Comparison of ENCODE assay signal across 10 cellular contexts in the genomic region with DNA sequence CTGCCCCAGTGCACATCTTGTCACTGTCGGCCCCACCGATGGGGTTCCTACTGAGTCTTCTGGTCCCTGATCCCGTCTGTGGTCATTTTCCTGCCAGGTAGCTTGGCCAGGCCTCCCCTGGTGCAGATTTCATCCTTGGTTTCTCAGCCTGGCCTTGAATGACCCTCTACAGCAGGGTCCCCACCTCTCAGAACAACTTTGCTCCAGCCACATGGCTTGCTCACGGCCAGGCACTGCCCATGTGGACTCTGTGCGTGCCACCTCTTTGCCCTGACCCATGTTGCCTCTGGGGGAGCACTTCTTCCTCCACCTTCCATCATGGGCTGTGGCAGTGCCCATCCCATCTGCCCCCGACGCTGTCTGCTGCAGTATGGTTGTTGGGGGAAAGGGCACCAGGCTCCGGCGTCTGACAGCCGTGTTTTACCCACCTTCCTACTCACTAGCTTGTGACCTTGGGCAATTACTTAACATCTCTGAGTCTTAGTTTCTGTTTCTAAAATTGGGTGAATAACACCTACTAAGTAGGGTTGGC. TPM values are rescaled to one million over a fixed set of nuclear protein-coding genes. Genes with fewer than 3 reads are reported as not detected.
DNase-seq lines count a peak whose midpoint lies in the region; FAIRE-seq and TF ChIP-seq lines count a peak whose summit lies in the region.
"Had no signal": no experiment of that assay in that cellular context is flagged by ENCODE, and none has a peak within 500 bp of the region (broad histone marks: within the 10 kb centered on the region; RNA-seq: fewer than 3 reads in every experiment).

No MANE protein-coding gene starts in this region.

- H3K4me3 ChIP-seq in duodenal mucosa (ENCODE audit: low read depth in 1 of 2, low read length in 2 of 2), result peak overlapping the region in 1 of 2 donors; percentile 30
- H3K4me3 ChIP-seq: SK-N-MC had no signal

- no peak for TF ChIP-seq CTCF in D721Med (IDR thresholded peaks at IDR 0.05; ENCODE audit: insufficient read depth, missing control alignments)

- peak overlapping the region; percentile 11 for H3K27ac ChIP-seq in duodenal mucosa (ENCODE audit: low read depth, low read length)
- H3K27ac ChIP-seq: parathyroid adenoma, SK-N-MC had no signal

- no peaks in the 10 kb centered on the region for H3K27me3 ChIP-seq in duodenal mucosa (ENCODE audit: control insufficient read depth in 1 of 2, insufficient read depth in 2 of 2, low read length in 2 of 2)

- peaks cover 40 to 63% of the 10 kb centered on the region in 2 donors for H3K4me1 ChIP-seq in duodenal mucosa (ENCODE audit: control insufficient read depth in 1 of 2, insufficient read depth in 2 of 2, low read length in 2 of 2)

- TF ChIP-seq POLR2A in GM12891 (IDR thresholded peaks at IDR 0.05; ENCODE audit: low read depth, low read length), result no peak

- no peak for DNase-seq in GM12891 (ENCODE audit: insufficient read length, low spot score)
- peak; percentile 37 for DNase-seq in NOMO-1 treated with DMSO at 0.1 percent for 48 hours (lab: John Stamatoyannopoulos, UW; ENCODE audit: unreplicated experiment)
- DNase-seq in stimulated activated CD8-positive, alpha-beta memory T cell treated with anti-CD3 and anti-CD28 coated beads, Interleukin-4, amount 100 ng/mL, for 48 hours, result peak; percentile 57
- DNase-seq in D721Med (ENCODE audit: insufficient read length, low spot score), result no peak
- no peak for DNase-seq in NCI-H1092 treated with DMSO at 0.1 percent for 48 hours (lab: John Stamatoyannopoulos, UW)
- DNase-seq in NCI-H774 (lab: John Stamatoyannopoulos, UW), result no peak
- DNase-seq: amniotic stem cell had no signal

- peaks cover 0 to 4% of the 10 kb centered on the region in 2 donors for H3K36me3 ChIP-seq in duodenal mucosa (ENCODE audit: control insufficient read depth in 1 of 2, insufficient read depth in 2 of 2, low read length in 2 of 2)

- FAIRE-seq in GM12891 (lab: Jason Lieb, UNC) (peak; percentile 94), D721Med (lab: Jason Lieb, UNC) (no peak)

- peak overlapping the region; percentile 39 to 63 for H3K9ac ChIP-seq in duodenal mucosa (ENCODE audit: low read depth in 1 of 2, low read length in 2 of 2)
- H3K9ac ChIP-seq: parathyroid adenoma had no signal

- H3K9me3 ChIP-seq in duodenal mucosa (ENCODE audit: control insufficient read depth in 1 of 2, low read length in 2 of 2), result no peaks in the 10 kb centered on the region

TF ChIP-seq in GM12891, 5 proteins besides CTCF, POLR2A, EP300 and RAD21:
- TF ChIP-seq PAX5 (IDR thresholded peaks at IDR 0.05; ENCODE audit: insufficient read depth, low read length, severe bottlenecking), result no peak
- TF ChIP-seq POLR2AphosphoS5 (IDR thresholded peaks at IDR 0.05; ENCODE audit: low read depth, low read length), result no peak
- TF ChIP-seq POU2F2 (IDR thresholded peaks at IDR 0.05; ENCODE audit: low read depth, low read length), result no peak
- TF ChIP-seq TAF1 (IDR thresholded peaks at IDR 0.05; ENCODE audit: low read depth, low read length), result no peak
- no peak for TF ChIP-seq SPI1 (IDR thresholded peaks at IDR 0.05; ENCODE audit: low read depth, low read length)

RNA-seq across cellular contexts. Expression of gene PTPN6, which starts 2.0 kb away (rescaled TPM):
- 446 TPM for polyA plus RNA-seq in GM12891 (2012; ENCODE audit: low read depth, missing spikeins)

RNA-seq across cellular contexts. Expression of gene C12orf57, which starts 5.3 kb away (rescaled TPM):
- 367 TPM for polyA plus RNA-seq in GM12891 (2012; ENCODE audit: low read depth, missing spikeins)

RNA-seq across cellular contexts. Expression of gene RNU7-1, which starts 5.5 kb away (rescaled TPM):
- not detected for polyA plus RNA-seq in GM12891 (2012; ENCODE audit: low read depth, missing spikeins)

RNA-seq across cellular contexts. Expression of gene PHB2, which starts 21.3 kb away (rescaled TPM):
- 357 TPM for polyA plus RNA-seq in GM12891 (2012; ENCODE audit: low read depth, missing spikeins)

RNA-seq across cellular contexts. Expression of gene ATN1, which starts 21.4 kb away (rescaled TPM):
- polyA plus RNA-seq in GM12891 (2012; ENCODE audit: low read depth, missing spikeins), result 27.4 TPM

Comparison
In these comparisons a context has a peak if more than half of its experiments do, and no peak if none do; other contexts are left out.
1. DNase-seq: peak in NOMO-1 treated with DMSO at 0.1 percent for 48 hours (single experiment) and stimulated activated CD8-positive, alpha-beta memory T cell treated with anti-CD3 and anti-CD28 coated beads, Interleukin-4, amount 100 ng/mL, for 48 hours (single experiment); none in GM12891 (single experiment), D721Med (single experiment), NCI-H1092 treated with DMSO at 0.1 percent for 48 hours (single experiment) and NCI-H774 (single experiment).